14 cellular contexts compared by ENCODE assay signal in the genomic region with DNA sequence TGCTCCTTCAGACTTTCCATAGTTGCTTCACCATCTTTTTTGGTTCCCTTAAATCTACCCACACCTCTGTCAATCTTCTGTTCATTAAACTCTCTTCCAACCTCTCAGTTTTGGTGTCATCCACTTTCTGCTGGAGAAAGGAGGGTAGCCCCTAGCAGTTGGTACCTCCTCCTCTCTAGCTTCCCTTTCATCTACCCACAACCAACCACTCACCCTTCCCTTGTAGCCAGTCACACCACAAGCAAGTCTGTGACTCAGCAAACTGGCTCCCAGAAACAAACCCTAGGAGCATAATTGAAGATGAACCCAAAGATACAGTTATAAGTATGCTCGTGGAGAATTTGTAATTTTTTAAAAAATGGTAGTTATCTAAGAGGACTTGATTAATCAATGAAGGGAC.
DNase-seq lines count a peak whose midpoint lies in the region; ATAC-seq and TF ChIP-seq lines count a peak whose summit lies in the region.
"Had no signal": no experiment of that assay in that cellular context is flagged by ENCODE, and none has a peak within 500 bp of the region (broad histone marks: within the 10 kb centered on the region; RNA-seq: fewer than 3 reads in every experiment).

No MANE protein-coding gene starts in this region.

- peaks cover 18% of the 10 kb centered on the region for H3K4me1 ChIP-seq in DND-41 (ENCODE audit: insufficient read depth, low read length)
- peaks cover 16% of the 10 kb centered on the region for H3K4me1 ChIP-seq in RWPE2 (ENCODE audit: insufficient read depth, poor library complexity, severe bottlenecking)
- no peaks in the 10 kb centered on the region for H3K4me1 ChIP-seq in SJCRH30
- H3K4me1 ChIP-seq: stomach had no signal

- H3K9me3 Mint-ChIP-seq in glutamatergic neuron (ENCODE audit: unreplicated experiment) = peaks cover 5% of the 10 kb centered on the region
- H3K9me3 Mint-ChIP-seq: activated naive CD4-positive, alpha-beta T cell treated with anti-CD3 and anti-CD28 coated beads, Interleukin-2, amount 50 U/mL, for 72 hours had no signal

- H3K27ac Mint-ChIP-seq in glutamatergic neuron (ENCODE audit: unreplicated experiment) = peak overlapping the region; percentile 24
- H3K27ac Mint-ChIP-seq: activated naive CD4-positive, alpha-beta T cell treated with anti-CD3 and anti-CD28 coated beads, Interleukin-2, amount 50 U/mL, for 72 hours; progenitor cell of endocrine pancreas had no signal

- TF ChIP-seq CTCF in DND-41 (IDR thresholded peaks at IDR 0.05; ENCODE audit: borderline replicate concordance, extremely low read depth, low read length, poor library complexity, severe bottlenecking) (no peak), HL-60 (IDR thresholded peaks at IDR 0.05; ENCODE audit: insufficient read depth, low read length) (no peak), RWPE2 (IDR thresholded peaks at IDR 0.05; ENCODE audit: poor library complexity, severe bottlenecking) (no peak), glutamatergic neuron (IDR thresholded peaks at IDR 0.05; ENCODE audit: partially characterized antibody, unreplicated experiment) (no peak)

- no peaks in the 10 kb centered on the region for H3K79me2 ChIP-seq in DND-41 (ENCODE audit: insufficient read depth, low read length)

- H3K27ac ChIP-seq in DND-41 (ENCODE audit: low read length) (peak overlapping the region; percentile 49), HL-60 (replicated peaks) (peak overlapping the region; percentile 23), RWPE2 (ENCODE audit: poor library complexity, severe bottlenecking) (no peak overlapping the region), SJCRH30 (no peak overlapping the region)
- H3K27ac ChIP-seq: stomach had no signal

- peaks cover 6% of the 10 kb centered on the region for H3K27me3 Mint-ChIP-seq in glutamatergic neuron (ENCODE audit: unreplicated experiment)
- H3K27me3 Mint-ChIP-seq: progenitor cell of endocrine pancreas had no signal

- H2AFZ ChIP-seq in DND-41 (ENCODE audit: low read depth, low read length) = no peak overlapping the region

- no peaks in the 10 kb centered on the region for H4K20me1 ChIP-seq in DND-41 (ENCODE audit: insufficient read depth, low read length)

- peaks cover 9% of the 10 kb centered on the region for H3K4me1 Mint-ChIP-seq in glutamatergic neuron (ENCODE audit: low read depth, unreplicated experiment)

- no peaks in the 10 kb centered on the region for H3K36me3 ChIP-seq in DND-41 (ENCODE audit: insufficient read depth, low read length)
- H3K36me3 ChIP-seq in RWPE2 (ENCODE audit: low read depth) = 0 out of 2 replicates have a peak, but pooled peaks cover 3% of the 10 kb centered on the region
- H3K36me3 ChIP-seq in SJCRH30 = no peaks in the 10 kb centered on the region
- H3K36me3 ChIP-seq: stomach had no signal

- H3K36me3 Mint-ChIP-seq in glutamatergic neuron (ENCODE audit: unreplicated experiment) = peaks cover 4% of the 10 kb centered on the region
- H3K36me3 Mint-ChIP-seq: activated naive CD4-positive, alpha-beta T cell treated with anti-CD3 and anti-CD28 coated beads, Interleukin-2, amount 50 U/mL, for 72 hours had no signal

- ATAC-seq in DND-41 (ENCODE audit: insufficient read depth, low read depth) (peak; percentile 100), RWPE2 (ENCODE audit: low read depth) (0 out of 3 replicates have a peak, but pooled peaks have one; percentile 29), GM19395 (IDR thresholded peaks at IDR 0.05; ENCODE audit: unreplicated experiment) (no peak)

- H3K4me3 ChIP-seq in DND-41 (ENCODE audit: low read depth in 1 of 2, low read length in 2 of 2) (no peak overlapping the region), HL-60 (replicated peaks; ENCODE audit: insufficient read depth, low read length) (no peak overlapping the region), RWPE2 (ENCODE audit: severe bottlenecking) (no peak overlapping the region), SJCRH30 (no peak overlapping the region)
- H3K4me3 ChIP-seq: stomach had no signal

- H3K9ac ChIP-seq in DND-41 (ENCODE audit: low read depth, low read length) = no peak overlapping the region

- H3K4me3 Mint-ChIP-seq in glutamatergic neuron (ENCODE audit: unreplicated experiment) = no peak overlapping the region

- H3K27me3 ChIP-seq in DND-41 (ENCODE audit: insufficient read depth, low read length, poor library complexity) (no peaks in the 10 kb centered on the region), HL-60 (ENCODE audit: insufficient read depth, poor library complexity, severe bottlenecking) (no peaks in the 10 kb centered on the region), RWPE2 (ENCODE audit: insufficient read depth, poor library complexity, severe bottlenecking) (no peaks in the 10 kb centered on the region), SJCRH30 (no peaks in the 10 kb centered on the region)
- H3K27me3 ChIP-seq: stomach had no signal

- no peaks in the 10 kb centered on the region for H3K9me3 ChIP-seq in DND-41 (ENCODE audit: insufficient read depth, low read length, severe bottlenecking)
- no peaks in the 10 kb centered on the region for H3K9me3 ChIP-seq in RWPE2 (ENCODE audit: severe bottlenecking)
- no peaks in the 10 kb centered on the region for H3K9me3 ChIP-seq in SJCRH30 (replicated peaks)

- peak overlapping the region; percentile 19; the same call in 1 of the 2 replicates for H3K4me2 ChIP-seq in DND-41 (ENCODE audit: insufficient read depth, low read length)

- peak; percentile 64 for DNase-seq in DND-41
- DNase-seq in HL-60 (ENCODE audit: low read depth in 1 of 2, low spot score in 1 of 2) = peak; percentile 58 to 80
- no peak for DNase-seq in RWPE2 (ENCODE audit: low spot score)
- no peak for DNase-seq in glutamatergic neuron
- no peak for DNase-seq in NK-92 (lab: John Stamatoyannopoulos, UW; ENCODE audit: unreplicated experiment)
- no peak for DNase-seq in DMS79 (lab: John Stamatoyannopoulos, UW)
- DNase-seq in SJCRH30 = no peak
- DNase-seq: activated CD4-positive, CD25-positive, alpha-beta regulatory T cell treated with anti-CD3 and anti-CD28 coated beads, Interleukin-2, amount 50 U/mL, for 72 hours; NCI-H2081; NCI-H526; stomach had no signal

Comparison
In these comparisons a context has a peak if more than half of its experiments do, and no peak if none do; other contexts are left out.
1. DNase-seq: peak in DND-41 (single experiment) and HL-60 (2 of 2); none in RWPE2 (single experiment), glutamatergic neuron (single experiment), NK-92 (single experiment), DMS79 (single experiment) and SJCRH30 (0 of 2).
2. H3K27ac ChIP-seq: peak in DND-41 (single experiment) and HL-60 (single experiment); none in RWPE2 (single experiment) and SJCRH30 (single experiment).